ENCODE assay signal across 2 cellular contexts in the genomic region with DNA sequence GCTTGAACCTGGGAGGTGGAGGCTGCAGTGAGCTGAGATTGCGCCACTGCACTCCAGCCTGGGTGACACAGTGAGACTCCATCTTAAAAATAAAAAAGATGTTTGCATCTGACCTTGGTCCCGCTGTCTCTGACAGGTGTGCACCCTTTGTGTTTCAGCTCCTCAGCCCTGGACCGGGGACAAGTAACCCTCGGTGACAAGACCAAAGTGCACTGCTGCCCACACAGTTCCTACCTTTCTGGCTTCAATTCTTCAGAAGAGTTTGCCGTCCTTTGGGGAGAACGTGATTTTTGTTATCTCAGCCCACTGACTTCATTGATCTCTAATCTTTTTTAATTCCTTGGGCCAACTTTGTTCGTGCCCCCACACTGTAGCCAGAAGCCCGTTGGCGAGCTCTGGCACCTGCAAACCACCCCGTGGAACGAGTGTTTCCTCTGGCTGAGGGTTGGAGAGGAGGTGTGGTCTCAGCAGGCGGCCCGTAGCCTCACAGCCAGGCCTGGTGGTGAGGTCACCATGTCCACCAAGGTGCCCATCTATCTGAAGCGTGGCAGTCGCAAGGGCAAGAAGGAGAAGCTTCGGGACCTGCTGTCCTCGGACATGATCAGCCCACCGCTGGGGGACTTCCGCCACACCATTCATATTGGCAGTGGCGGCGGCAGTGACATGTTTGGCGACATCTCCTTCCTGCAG.
TF ChIP-seq lines count a peak whose summit lies in the region.

No MANE protein-coding gene starts in this region.

TF ChIP-seq in liver, 16 proteins besides CTCF, POLR2A, EP300 and RAD21:
- peak; percentile 24 for TF ChIP-seq SP1 (IDR thresholded peaks at IDR 0.05)
- TF ChIP-seq HNF4A (conservative IDR thresholded peaks at IDR 0.05): peak; percentile 57 to 72
- peak in 1 of 2 donors; percentile 21 for TF ChIP-seq RXRA (IDR thresholded peaks at IDR 0.05)
- TF ChIP-seq FOXA1 (IDR thresholded peaks at IDR 0.05): no peak

TF ChIP-seq in HepG2, 621 proteins besides CTCF, POLR2A, EP300 and RAD21:
- no peak for TF ChIP-seq ZNF350 (CRISPR knock-in tag; IDR thresholded peaks at IDR 0.05; ENCODE audit: borderline replicate concordance, low read depth)
- TF ChIP-seq CHD2 (IDR thresholded peaks at IDR 0.05; ENCODE audit: low read depth, low read length): no peak
- no peak for TF ChIP-seq HDAC6 (IDR thresholded peaks at IDR 0.05; ENCODE audit: low read depth, low read length)
- TF ChIP-seq, protein P1, sequence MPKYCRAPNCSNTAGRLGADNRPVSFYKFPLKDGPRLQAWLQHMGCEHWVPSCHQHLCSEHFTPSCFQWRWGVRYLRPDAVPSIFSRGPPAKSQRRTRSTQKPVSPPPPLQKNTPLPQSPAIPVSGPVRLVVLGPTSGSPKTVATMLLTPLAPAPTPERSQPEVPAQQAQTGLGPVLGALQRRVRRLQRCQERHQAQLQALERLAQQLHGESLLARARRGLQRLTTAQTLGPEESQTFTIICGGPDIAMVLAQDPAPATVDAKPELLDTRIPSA (CRISPR knock-in tag; IDR thresholded peaks at IDR 0.05; ENCODE audit: borderline replicate concordance): no peak
- TF ChIP-seq MLLT10 (CRISPR knock-in tag; IDR thresholded peaks at IDR 0.05): no peak
- TF ChIP-seq ZNF263 (CRISPR knock-in tag; IDR thresholded peaks at IDR 0.05): no peak
- TF ChIP-seq MATR3 (CRISPR knock-in tag; IDR thresholded peaks at IDR 0.05): no peak
- TF ChIP-seq ZNF282 (IDR thresholded peaks at IDR 0.05; ENCODE audit: partially characterized antibody): no peak
- TF ChIP-seq, protein P2, sequence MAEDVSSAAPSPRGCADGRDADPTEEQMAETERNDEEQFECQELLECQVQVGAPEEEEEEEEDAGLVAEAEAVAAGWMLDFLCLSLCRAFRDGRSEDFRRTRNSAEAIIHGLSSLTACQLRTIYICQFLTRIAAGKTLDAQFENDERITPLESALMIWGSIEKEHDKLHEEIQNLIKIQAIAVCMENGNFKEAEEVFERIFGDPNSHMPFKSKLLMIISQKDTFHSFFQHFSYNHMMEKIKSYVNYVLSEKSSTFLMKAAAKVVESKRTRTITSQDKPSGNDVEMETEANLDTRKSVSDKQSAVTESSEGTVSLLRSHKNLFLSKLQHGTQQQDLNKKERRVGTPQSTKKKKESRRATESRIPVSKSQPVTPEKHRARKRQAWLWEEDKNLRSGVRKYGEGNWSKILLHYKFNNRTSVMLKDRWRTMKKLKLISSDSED (CRISPR knock-in tag; IDR thresholded peaks at IDR 0.05): no peak
- no peak for TF ChIP-seq FOXC1 (CRISPR knock-in tag; IDR thresholded peaks at IDR 0.05; ENCODE audit: borderline replicate concordance)
- TF ChIP-seq ZNF570 (CRISPR knock-in tag; IDR thresholded peaks at IDR 0.05; ENCODE audit: borderline replicate concordance): no peak
- no peak for TF ChIP-seq SMARCE1 (IDR thresholded peaks at IDR 0.05; ENCODE audit: borderline replicate concordance)
- TF ChIP-seq ARNT (IDR thresholded peaks at IDR 0.05): no peak
- TF ChIP-seq, protein P3, sequence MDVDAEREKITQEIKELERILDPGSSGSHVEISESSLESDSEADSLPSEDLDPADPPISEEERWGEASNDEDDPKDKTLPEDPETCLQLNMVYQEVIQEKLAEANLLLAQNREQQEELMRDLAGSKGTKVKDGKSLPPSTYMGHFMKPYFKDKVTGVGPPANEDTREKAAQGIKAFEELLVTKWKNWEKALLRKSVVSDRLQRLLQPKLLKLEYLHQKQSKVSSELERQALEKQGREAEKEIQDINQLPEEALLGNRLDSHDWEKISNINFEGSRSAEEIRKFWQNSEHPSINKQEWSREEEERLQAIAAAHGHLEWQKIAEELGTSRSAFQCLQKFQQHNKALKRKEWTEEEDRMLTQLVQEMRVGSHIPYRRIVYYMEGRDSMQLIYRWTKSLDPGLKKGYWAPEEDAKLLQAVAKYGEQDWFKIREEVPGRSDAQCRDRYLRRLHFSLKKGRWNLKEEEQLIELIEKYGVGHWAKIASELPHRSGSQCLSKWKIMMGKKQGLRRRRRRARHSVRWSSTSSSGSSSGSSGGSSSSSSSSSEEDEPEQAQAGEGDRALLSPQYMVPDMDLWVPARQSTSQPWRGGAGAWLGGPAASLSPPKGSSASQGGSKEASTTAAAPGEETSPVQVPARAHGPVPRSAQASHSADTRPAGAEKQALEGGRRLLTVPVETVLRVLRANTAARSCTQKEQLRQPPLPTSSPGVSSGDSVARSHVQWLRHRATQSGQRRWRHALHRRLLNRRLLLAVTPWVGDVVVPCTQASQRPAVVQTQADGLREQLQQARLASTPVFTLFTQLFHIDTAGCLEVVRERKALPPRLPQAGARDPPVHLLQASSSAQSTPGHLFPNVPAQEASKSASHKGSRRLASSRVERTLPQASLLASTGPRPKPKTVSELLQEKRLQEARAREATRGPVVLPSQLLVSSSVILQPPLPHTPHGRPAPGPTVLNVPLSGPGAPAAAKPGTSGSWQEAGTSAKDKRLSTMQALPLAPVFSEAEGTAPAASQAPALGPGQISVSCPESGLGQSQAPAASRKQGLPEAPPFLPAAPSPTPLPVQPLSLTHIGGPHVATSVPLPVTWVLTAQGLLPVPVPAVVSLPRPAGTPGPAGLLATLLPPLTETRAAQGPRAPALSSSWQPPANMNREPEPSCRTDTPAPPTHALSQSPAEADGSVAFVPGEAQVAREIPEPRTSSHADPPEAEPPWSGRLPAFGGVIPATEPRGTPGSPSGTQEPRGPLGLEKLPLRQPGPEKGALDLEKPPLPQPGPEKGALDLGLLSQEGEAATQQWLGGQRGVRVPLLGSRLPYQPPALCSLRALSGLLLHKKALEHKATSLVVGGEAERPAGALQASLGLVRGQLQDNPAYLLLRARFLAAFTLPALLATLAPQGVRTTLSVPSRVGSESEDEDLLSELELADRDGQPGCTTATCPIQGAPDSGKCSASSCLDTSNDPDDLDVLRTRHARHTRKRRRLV (CRISPR knock-in tag; IDR thresholded peaks at IDR 0.05): no peak
